8 cellular contexts compared by ENCODE assay signal in the genomic region with DNA sequence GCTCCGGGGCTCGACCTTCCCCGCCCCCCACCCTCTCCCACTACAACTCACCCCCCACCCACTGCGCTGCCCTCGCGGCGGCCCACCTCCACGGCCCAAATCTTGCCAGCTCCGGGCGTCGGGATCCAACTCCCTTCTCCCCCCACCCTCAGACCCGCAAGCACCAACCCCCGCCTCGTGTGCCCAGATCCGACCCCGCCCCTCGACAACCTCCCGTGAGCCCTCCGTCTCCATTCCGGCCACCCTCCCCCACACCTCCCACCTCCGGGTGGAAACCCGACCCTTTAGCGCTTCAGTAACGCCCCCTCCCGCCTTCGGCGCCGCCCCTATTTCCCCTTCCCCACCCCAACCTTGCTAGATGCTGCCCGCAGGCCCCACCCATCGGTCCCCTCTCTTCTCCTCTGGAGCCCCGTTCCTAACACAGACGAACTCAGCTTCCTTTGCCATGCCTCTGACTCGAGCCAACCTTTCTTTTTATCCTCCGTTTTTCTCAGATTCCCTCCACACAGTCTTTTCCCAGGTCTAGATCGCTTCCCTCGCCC. TPM values are rescaled to one million over a fixed set of nuclear protein-coding genes. Genes with fewer than 3 reads are reported as not detected.
A peak's percentile ranks its signal among the peaks of the same experiment; 100 is the strongest.
DNase-seq lines count a peak whose midpoint lies in the region; ATAC-seq, FAIRE-seq and TF ChIP-seq lines count a peak whose summit lies in the region.

No MANE protein-coding gene starts in this region.

- DNase-seq in NCI-H2196 (lab: John Stamatoyannopoulos, UW; ENCODE audit: unreplicated experiment) (peak; percentile 65), caudate nucleus (lab: John Stamatoyannopoulos, UW) (peak in 29 of 61 donors; percentile 3 to 66 (median 30)), keratinocyte (ENCODE audit: low read depth, low spot score) (no peak), middle frontal gyrus (ENCODE audit: extremely low spot score, low spot score) (no peak)
- peak; percentile 57 to 86 (median 72) for DNase-seq in activated CD4-positive, CD25-positive, alpha-beta regulatory T cell (lab: John Stamatoyannopoulos, UW)
- peak; percentile 68 to 89 for DNase-seq in stimulated activated CD4-positive, alpha-beta T cell treated with anti-CD3 and anti-CD28 coated beads, Interleukin-15, amount 100 ng/mL, for 1 hour (ENCODE audit: low read depth in 1 of 2, low spot score in 1 of 2)

- ATAC-seq in GM18505 (IDR thresholded peaks at IDR 0.05; ENCODE audit: unreplicated experiment) = peak; percentile 44
- ATAC-seq in HG03039 (IDR thresholded peaks at IDR 0.05; ENCODE audit: unreplicated experiment) = peak; percentile 34

- no peak for TF ChIP-seq CTCF in keratinocyte (optimal IDR thresholded peaks at IDR 0.05 in 1 of 3, IDR thresholded peaks at IDR 0.05 in 1 of 3, conservative IDR thresholded peaks at IDR 0.05 in 1 of 3; ENCODE audit: extremely low read depth in 1 of 3, insufficient read depth in 2 of 3, low read length in 3 of 3)

- H3K79me2 ChIP-seq in keratinocyte (ENCODE audit: control insufficient read depth, insufficient read depth, low read length) = peaks cover 49% of the 10 kb centered on the region

- no peaks in the 10 kb centered on the region for H3K9me1 ChIP-seq in keratinocyte (ENCODE audit: control insufficient read depth, extremely low read depth, insufficient read depth, low read length)

- H3K4me3 ChIP-seq in keratinocyte (ENCODE audit: control insufficient read depth in 2 of 3, extremely low read depth in 1 of 3, insufficient read depth in 2 of 3, low read depth in 1 of 3, low read length in 3 of 3) = peak overlapping the region; percentile 76 to 88 (median 78)

- H3K4me1 ChIP-seq in keratinocyte (ENCODE audit: control insufficient read depth, extremely low read depth, insufficient read depth, low read length) = peaks cover 17% of the 10 kb centered on the region

- no peak for TF ChIP-seq POLR2A in GM18505 (IDR thresholded peaks at IDR 0.05; ENCODE audit: borderline replicate concordance, extremely low read depth, insufficient read depth, insufficient read length)

- peak overlapping the region; percentile 97 for H3K4me2 ChIP-seq in keratinocyte (ENCODE audit: control insufficient read depth, extremely low read depth, insufficient read depth, low read depth, low read length)

- no peaks in the 10 kb centered on the region for H4K20me1 ChIP-seq in keratinocyte (ENCODE audit: control insufficient read depth, extremely low read depth, insufficient read depth, low read length)

- no peak for FAIRE-seq in keratinocyte (lab: Jason Lieb, UNC)

- H2AFZ ChIP-seq in keratinocyte (ENCODE audit: control insufficient read depth, low read length) = no peak overlapping the region

- peaks cover 18 to 25% of the 10 kb centered on the region in 2 experiments for H3K36me3 ChIP-seq in keratinocyte (ENCODE audit: control insufficient read depth in 2 of 2, extremely low read depth in 1 of 2, insufficient read depth in 2 of 2, low read length in 2 of 2)

- H3K27me3 ChIP-seq in keratinocyte (ENCODE audit: control insufficient read depth, extremely low read depth, insufficient read depth, low read length) = no peaks in the 10 kb centered on the region

- dilution Hi-C loops in keratinocyte (cut with MboI; ENCODE audit: extremely low pct_ligation_motif_present, low sequenced_read_pairs) = no loop called here

- H3K27ac ChIP-seq in caudate nucleus (ENCODE audit: low read depth, low read length) (peak overlapping the region; percentile 71), keratinocyte (ENCODE audit: control insufficient read depth, insufficient read depth, low read length) (peak overlapping the region; percentile 97)

- no peaks in the 10 kb centered on the region for H3K9me3 ChIP-seq in keratinocyte (ENCODE audit: control insufficient read depth, low read depth, low read length)

- H3K9ac ChIP-seq in keratinocyte (ENCODE audit: control insufficient read depth, extremely low read depth, insufficient read depth, low read length) = peak overlapping the region; percentile 91

RNA-seq across cellular contexts. Expression of a gene that starts 0.7 kb away (rescaled TPM):
- 132 to 163 TPM (median 140 TPM) in 3 replicates for polyA plus RNA-seq in keratinocyte
- polyA plus RNA-seq in keratinocyte (2011; ENCODE audit: low read depth) = 88.0 TPM
- polyA plus RNA-seq in keratinocyte (2011; cell fraction: cytosol; rRNA removed) = 139 and 170 TPM in 2 replicates
- 191 and 193 TPM in 2 replicates for polyA plus RNA-seq in keratinocyte (2011; cell fraction: nucleus; rRNA removed)
- polyA plus RNA-seq in keratinocyte (2012; ENCODE audit: low replicate concordance) = 85.9 and 89.9 TPM in 2 replicates
- polyA minus RNA-seq in keratinocyte = 113 to 192 TPM (median 147 TPM) in 3 replicates
- polyA minus RNA-seq in keratinocyte (2011; cell fraction: cytosol; rRNA and poly(A)+ RNA removed) = 125 TPM
- polyA minus RNA-seq in keratinocyte (2011; cell fraction: nucleus; rRNA and poly(A)+ RNA removed) = 89.7 and 127 TPM in 2 replicates

RNA-seq across cellular contexts. Expression of a gene that starts 16.3 kb away (rescaled TPM):
- polyA plus RNA-seq in keratinocyte = 299 to 434 TPM (median 355 TPM) in 3 replicates
- 9.0 TPM for polyA plus RNA-seq in keratinocyte (2011; ENCODE audit: low read depth)
- polyA plus RNA-seq in keratinocyte (2011; cell fraction: cytosol; rRNA removed) = 265 TPM in 2 replicates
- 146 and 163 TPM in 2 replicates for polyA plus RNA-seq in keratinocyte (2011; cell fraction: nucleus; rRNA removed)
- polyA plus RNA-seq in keratinocyte (2012; ENCODE audit: low replicate concordance) = 162 and 277 TPM in 2 replicates
- 129 to 194 TPM (median 166 TPM) in 3 replicates for polyA minus RNA-seq in keratinocyte
- polyA minus RNA-seq in keratinocyte (2011; cell fraction: cytosol; rRNA and poly(A)+ RNA removed) = 106 TPM
- 26.8 and 28.2 TPM in 2 replicates for polyA minus RNA-seq in keratinocyte (2011; cell fraction: nucleus; rRNA and poly(A)+ RNA removed)

RNA-seq across cellular contexts. Expression of a gene that starts 35.7 kb away (rescaled TPM):
- polyA plus RNA-seq in keratinocyte = 72.4 to 94.9 TPM (median 90.5 TPM) in 3 replicates
- 45.5 TPM for polyA plus RNA-seq in keratinocyte (2011; ENCODE audit: low read depth)
- 76.9 and 100 TPM in 2 replicates for polyA plus RNA-seq in keratinocyte (2011; cell fraction: cytosol; rRNA removed)
- polyA plus RNA-seq in keratinocyte (2011; cell fraction: nucleus; rRNA removed) = 47.3 and 48.1 TPM in 2 replicates
- polyA plus RNA-seq in keratinocyte (2012; ENCODE audit: low replicate concordance) = 39.4 and 97.8 TPM in 2 replicates
- 37.1 to 63.0 TPM (median 57.4 TPM) in 3 replicates for polyA minus RNA-seq in keratinocyte
- 45.3 TPM for polyA minus RNA-seq in keratinocyte (2011; cell fraction: cytosol; rRNA and poly(A)+ RNA removed)
- 9.9 and 16.8 TPM in 2 replicates for polyA minus RNA-seq in keratinocyte (2011; cell fraction: nucleus; rRNA and poly(A)+ RNA removed)

RNA-seq across cellular contexts. Expression of a gene that starts 59.5 kb away (rescaled TPM):
- polyA plus RNA-seq in keratinocyte = not detected in 3 replicates
- not detected for polyA plus RNA-seq in keratinocyte (2011; ENCODE audit: low read depth)
- not detected in 2 replicates for polyA plus RNA-seq in keratinocyte (2011; cell fraction: cytosol; rRNA removed)
- not detected in 2 replicates for polyA plus RNA-seq in keratinocyte (2011; cell fraction: nucleus; rRNA removed)
- polyA plus RNA-seq in keratinocyte (2012; ENCODE audit: low replicate concordance) = not detected in 2 replicates
- not detected in 3 replicates for polyA minus RNA-seq in keratinocyte
- not detected for polyA minus RNA-seq in keratinocyte (2011; cell fraction: cytosol; rRNA and poly(A)+ RNA removed)
- not detected in 2 replicates for polyA minus RNA-seq in keratinocyte (2011; cell fraction: nucleus; rRNA and poly(A)+ RNA removed)

Comparison
In these comparisons a context has a peak if more than half of its experiments do, and no peak if none do; other contexts are left out.
1. DNase-seq: peak in NCI-H2196 (single experiment), activated CD4-positive, CD25-positive, alpha-beta regulatory T cell (4 of 4) and stimulated activated CD4-positive, alpha-beta T cell treated with anti-CD3 and anti-CD28 coated beads, Interleukin-15, amount 100 ng/mL, for 1 hour (2 of 2); none in keratinocyte (single experiment) and middle frontal gyrus (single experiment).